ENCODE assay signal across 2 cellular contexts in the genomic region with DNA sequence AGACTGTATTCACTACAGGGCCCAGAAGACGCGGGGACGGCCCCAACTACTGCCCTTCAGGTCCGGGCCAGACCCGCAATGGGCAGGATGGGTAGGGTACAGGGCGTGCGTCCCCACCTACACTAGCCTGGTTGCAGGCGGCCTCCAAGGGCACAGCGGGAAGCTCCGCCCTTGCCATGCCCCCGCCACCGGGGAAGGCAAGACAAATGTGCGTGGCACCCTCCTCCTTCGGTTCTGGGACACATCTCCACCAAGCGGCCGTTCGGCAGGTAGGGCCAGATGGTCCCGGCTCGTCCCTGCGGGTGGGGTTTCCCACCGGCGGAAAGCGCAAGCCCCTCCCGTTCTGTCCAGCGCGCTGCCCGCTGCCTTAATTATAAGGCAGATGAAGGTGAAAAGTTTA.
TF ChIP-seq lines count a peak whose summit lies in the region.

No MANE protein-coding gene starts in this region.

TF ChIP-seq in A549, 52 proteins besides CTCF, POLR2A, EP300 and RAD21:
- TF ChIP-seq ZFP36 (IDR thresholded peaks at IDR 0.05; ENCODE audit: borderline replicate concordance, partially characterized antibody) (no peak), JUNB (IDR thresholded peaks at IDR 0.05) (no peak), JUN (IDR thresholded peaks at IDR 0.05) (no peak), HOXA7 (CRISPR knock-in tag; IDR thresholded peaks at IDR 0.05) (0 out of 2 replicates have a peak, but pooled peaks have one; percentile 12), POLR2AphosphoS2 (conservative IDR thresholded peaks at IDR 0.05; ENCODE audit: low read length) (no peak)

TF ChIP-seq in HepG2, 621 proteins besides CTCF, POLR2A, EP300 and RAD21 (continues in another document):
- TF ChIP-seq TGIF2 (CRISPR knock-in tag; IDR thresholded peaks at IDR 0.05): no peak
- TF ChIP-seq ZNF597 (CRISPR knock-in tag; IDR thresholded peaks at IDR 0.05): no peak
- TF ChIP-seq, protein P1, sequence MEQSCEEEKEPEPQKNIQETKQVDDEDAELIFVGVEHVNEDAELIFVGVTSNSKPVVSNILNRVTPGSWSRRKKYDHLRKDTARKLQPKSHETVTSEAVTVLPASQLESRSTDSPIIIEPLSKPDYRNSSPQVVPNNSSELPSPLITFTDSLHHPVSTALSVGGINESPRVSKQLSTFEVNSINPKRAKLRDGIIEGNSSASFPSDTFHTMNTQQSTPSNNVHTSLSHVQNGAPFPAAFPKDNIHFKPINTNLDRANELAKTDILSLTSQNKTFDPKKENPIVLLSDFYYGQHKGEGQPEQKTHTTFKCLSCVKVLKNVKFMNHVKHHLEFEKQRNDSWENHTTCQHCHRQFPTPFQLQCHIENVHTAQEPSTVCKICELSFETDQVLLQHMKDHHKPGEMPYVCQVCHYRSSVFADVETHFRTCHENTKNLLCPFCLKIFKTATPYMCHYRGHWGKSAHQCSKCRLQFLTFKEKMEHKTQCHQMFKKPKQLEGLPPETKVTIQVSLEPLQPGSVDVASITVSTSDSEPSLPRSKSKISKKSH (CRISPR knock-in tag; IDR thresholded peaks at IDR 0.05; ENCODE audit: borderline replicate concordance): 0 out of 2 replicates have a peak, but pooled peaks have one; percentile 19
- no peak for TF ChIP-seq ZMYM3 (CRISPR knock-in tag; IDR thresholded peaks at IDR 0.05)
- TF ChIP-seq AGO2 (optimal IDR thresholded peaks at IDR 0.05; ENCODE audit: low read depth, low read length): peak; percentile 98
- 0 out of 2 replicates have a peak, but pooled peaks have one; percentile 40 for TF ChIP-seq MXD1 (CRISPR knock-in tag; IDR thresholded peaks at IDR 0.05)
- TF ChIP-seq KDM5A (IDR thresholded peaks at IDR 0.05; ENCODE audit: borderline replicate concordance, low read length): no peak
- TF ChIP-seq, protein P2, sequence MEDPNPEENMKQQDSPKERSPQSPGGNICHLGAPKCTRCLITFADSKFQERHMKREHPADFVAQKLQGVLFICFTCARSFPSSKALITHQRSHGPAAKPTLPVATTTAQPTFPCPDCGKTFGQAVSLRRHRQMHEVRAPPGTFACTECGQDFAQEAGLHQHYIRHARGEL (CRISPR knock-in tag; IDR thresholded peaks at IDR 0.05): 0 out of 2 replicates have a peak, but pooled peaks have one; percentile 22
- peak; percentile 47; the same call in 1 of the 2 replicates for TF ChIP-seq POLR2AphosphoS2 (IDR thresholded peaks at IDR 0.05; ENCODE audit: low read depth, low read length)
- TF ChIP-seq NR2F6 (IDR thresholded peaks at IDR 0.05): no peak
- no peak for TF ChIP-seq NR2F6 (CRISPR knock-in tag; IDR thresholded peaks at IDR 0.05)
- no peak for TF ChIP-seq PHF8 (CRISPR knock-in tag; IDR thresholded peaks at IDR 0.05)
- TF ChIP-seq PITX1 (CRISPR knock-in tag; IDR thresholded peaks at IDR 0.05): no peak
- TF ChIP-seq ZNF589 (CRISPR knock-in tag; conservative IDR thresholded peaks at IDR 0.05): no peak
- no peak for TF ChIP-seq HMGA1 (CRISPR knock-in tag; conservative IDR thresholded peaks at IDR 0.05)
- peak; percentile 52; the same call in 1 of the 2 replicates for TF ChIP-seq HIVEP1 (CRISPR knock-in tag; IDR thresholded peaks at IDR 0.05)
- TF ChIP-seq SPEN (CRISPR knock-in tag; IDR thresholded peaks at IDR 0.05; ENCODE audit: low read depth): no peak
- TF ChIP-seq ZNF703 (CRISPR knock-in tag; IDR thresholded peaks at IDR 0.05; ENCODE audit: borderline replicate concordance): no peak
- TF ChIP-seq, protein P3, sequence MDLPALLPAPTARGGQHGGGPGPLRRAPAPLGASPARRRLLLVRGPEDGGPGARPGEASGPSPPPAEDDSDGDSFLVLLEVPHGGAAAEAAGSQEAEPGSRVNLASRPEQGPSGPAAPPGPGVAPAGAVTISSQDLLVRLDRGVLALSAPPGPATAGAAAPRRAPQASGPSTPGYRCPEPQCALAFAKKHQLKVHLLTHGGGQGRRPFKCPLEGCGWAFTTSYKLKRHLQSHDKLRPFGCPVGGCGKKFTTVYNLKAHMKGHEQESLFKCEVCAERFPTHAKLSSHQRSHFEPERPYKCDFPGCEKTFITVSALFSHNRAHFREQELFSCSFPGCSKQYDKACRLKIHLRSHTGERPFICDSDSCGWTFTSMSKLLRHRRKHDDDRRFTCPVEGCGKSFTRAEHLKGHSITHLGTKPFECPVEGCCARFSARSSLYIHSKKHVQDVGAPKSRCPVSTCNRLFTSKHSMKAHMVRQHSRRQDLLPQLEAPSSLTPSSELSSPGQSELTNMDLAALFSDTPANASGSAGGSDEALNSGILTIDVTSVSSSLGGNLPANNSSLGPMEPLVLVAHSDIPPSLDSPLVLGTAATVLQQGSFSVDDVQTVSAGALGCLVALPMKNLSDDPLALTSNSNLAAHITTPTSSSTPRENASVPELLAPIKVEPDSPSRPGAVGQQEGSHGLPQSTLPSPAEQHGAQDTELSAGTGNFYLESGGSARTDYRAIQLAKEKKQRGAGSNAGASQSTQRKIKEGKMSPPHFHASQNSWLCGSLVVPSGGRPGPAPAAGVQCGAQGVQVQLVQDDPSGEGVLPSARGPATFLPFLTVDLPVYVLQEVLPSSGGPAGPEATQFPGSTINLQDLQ (CRISPR knock-in tag; IDR thresholded peaks at IDR 0.05): no peak
- TF ChIP-seq, protein P4, sequence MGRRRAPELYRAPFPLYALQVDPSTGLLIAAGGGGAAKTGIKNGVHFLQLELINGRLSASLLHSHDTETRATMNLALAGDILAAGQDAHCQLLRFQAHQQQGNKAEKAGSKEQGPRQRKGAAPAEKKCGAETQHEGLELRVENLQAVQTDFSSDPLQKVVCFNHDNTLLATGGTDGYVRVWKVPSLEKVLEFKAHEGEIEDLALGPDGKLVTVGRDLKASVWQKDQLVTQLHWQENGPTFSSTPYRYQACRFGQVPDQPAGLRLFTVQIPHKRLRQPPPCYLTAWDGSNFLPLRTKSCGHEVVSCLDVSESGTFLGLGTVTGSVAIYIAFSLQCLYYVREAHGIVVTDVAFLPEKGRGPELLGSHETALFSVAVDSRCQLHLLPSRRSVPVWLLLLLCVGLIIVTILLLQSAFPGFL (CRISPR knock-in tag; IDR thresholded peaks at IDR 0.05): no peak
- no peak for TF ChIP-seq NFE2L1 (CRISPR knock-in tag; IDR thresholded peaks at IDR 0.05; ENCODE audit: borderline replicate concordance)
- TF ChIP-seq, protein P5, sequence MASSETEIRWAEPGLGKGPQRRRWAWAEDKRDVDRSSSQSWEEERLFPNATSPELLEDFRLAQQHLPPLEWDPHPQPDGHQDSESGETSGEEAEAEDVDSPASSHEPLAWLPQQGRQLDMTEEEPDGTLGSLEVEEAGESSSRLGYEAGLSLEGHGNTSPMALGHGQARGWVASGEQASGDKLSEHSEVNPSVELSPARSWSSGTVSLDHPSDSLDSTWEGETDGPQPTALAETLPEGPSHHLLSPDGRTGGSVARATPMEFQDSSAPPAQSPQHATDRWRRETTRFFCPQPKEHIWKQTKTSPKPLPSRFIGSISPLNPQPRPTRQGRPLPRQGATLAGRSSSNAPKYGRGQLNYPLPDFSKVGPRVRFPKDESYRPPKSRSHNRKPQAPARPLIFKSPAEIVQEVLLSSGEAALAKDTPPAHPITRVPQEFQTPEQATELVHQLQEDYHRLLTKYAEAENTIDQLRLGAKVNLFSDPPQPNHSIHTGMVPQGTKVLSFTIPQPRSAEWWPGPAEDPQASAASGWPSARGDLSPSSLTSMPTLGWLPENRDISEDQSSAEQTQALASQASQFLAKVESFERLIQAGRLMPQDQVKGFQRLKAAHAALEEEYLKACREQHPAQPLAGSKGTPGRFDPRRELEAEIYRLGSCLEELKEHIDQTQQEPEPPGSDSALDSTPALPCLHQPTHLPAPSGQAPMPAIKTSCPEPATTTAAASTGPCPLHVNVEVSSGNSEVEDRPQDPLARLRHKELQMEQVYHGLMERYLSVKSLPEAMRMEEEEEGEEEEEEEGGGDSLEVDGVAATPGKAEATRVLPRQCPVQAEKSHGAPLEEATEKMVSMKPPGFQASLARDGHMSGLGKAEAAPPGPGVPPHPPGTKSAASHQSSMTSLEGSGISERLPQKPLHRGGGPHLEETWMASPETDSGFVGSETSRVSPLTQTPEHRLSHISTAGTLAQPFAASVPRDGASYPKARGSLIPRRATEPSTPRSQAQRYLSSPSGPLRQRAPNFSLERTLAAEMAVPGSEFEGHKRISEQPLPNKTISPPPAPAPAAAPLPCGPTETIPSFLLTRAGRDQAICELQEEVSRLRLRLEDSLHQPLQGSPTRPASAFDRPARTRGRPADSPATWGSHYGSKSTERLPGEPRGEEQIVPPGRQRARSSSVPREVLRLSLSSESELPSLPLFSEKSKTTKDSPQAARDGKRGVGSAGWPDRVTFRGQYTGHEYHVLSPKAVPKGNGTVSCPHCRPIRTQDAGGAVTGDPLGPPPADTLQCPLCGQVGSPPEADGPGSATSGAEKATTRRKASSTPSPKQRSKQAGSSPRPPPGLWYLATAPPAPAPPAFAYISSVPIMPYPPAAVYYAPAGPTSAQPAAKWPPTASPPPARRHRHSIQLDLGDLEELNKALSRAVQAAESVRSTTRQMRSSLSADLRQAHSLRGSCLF (CRISPR knock-in tag; IDR thresholded peaks at IDR 0.05; ENCODE audit: borderline replicate concordance): no peak
- TF ChIP-seq SRSF4 (IDR thresholded peaks at IDR 0.05; ENCODE audit: low read depth, low read length, poor library complexity, severe bottlenecking): no peak
- TF ChIP-seq HNRNPK (IDR thresholded peaks at IDR 0.05; ENCODE audit: low read depth, low read length, poor library complexity, severe bottlenecking): no peak
- TF ChIP-seq ZNF766 (CRISPR knock-in tag; IDR thresholded peaks at IDR 0.05; ENCODE audit: borderline replicate concordance): no peak
- no peak for TF ChIP-seq ZNF709 (CRISPR knock-in tag; IDR thresholded peaks at IDR 0.05)
- TF ChIP-seq HNRNPL (IDR thresholded peaks at IDR 0.05; ENCODE audit: low read depth, low read length): 0 out of 2 replicates have a peak, but pooled peaks have one; percentile 57
- TF ChIP-seq AGO1 (IDR thresholded peaks at IDR 0.05; ENCODE audit: low read depth, low read length, poor library complexity, severe bottlenecking): peak; percentile 58
- TF ChIP-seq RBM22 (optimal IDR thresholded peaks at IDR 0.05; ENCODE audit: low read length): peak; percentile 72
- TF ChIP-seq ZNF746 (CRISPR knock-in tag; IDR thresholded peaks at IDR 0.05): no peak
- TF ChIP-seq SAP130 (CRISPR knock-in tag; IDR thresholded peaks at IDR 0.05; ENCODE audit: low read depth): no peak
- no peak for TF ChIP-seq FOXP1 (IDR thresholded peaks at IDR 0.05)
- TF ChIP-seq FOXP1 (CRISPR knock-in tag; IDR thresholded peaks at IDR 0.05): no peak
- peak; percentile 41; the same call in 1 of the 2 replicates for TF ChIP-seq ZNF768 (CRISPR knock-in tag; IDR thresholded peaks at IDR 0.05)
- TF ChIP-seq, protein P6, sequence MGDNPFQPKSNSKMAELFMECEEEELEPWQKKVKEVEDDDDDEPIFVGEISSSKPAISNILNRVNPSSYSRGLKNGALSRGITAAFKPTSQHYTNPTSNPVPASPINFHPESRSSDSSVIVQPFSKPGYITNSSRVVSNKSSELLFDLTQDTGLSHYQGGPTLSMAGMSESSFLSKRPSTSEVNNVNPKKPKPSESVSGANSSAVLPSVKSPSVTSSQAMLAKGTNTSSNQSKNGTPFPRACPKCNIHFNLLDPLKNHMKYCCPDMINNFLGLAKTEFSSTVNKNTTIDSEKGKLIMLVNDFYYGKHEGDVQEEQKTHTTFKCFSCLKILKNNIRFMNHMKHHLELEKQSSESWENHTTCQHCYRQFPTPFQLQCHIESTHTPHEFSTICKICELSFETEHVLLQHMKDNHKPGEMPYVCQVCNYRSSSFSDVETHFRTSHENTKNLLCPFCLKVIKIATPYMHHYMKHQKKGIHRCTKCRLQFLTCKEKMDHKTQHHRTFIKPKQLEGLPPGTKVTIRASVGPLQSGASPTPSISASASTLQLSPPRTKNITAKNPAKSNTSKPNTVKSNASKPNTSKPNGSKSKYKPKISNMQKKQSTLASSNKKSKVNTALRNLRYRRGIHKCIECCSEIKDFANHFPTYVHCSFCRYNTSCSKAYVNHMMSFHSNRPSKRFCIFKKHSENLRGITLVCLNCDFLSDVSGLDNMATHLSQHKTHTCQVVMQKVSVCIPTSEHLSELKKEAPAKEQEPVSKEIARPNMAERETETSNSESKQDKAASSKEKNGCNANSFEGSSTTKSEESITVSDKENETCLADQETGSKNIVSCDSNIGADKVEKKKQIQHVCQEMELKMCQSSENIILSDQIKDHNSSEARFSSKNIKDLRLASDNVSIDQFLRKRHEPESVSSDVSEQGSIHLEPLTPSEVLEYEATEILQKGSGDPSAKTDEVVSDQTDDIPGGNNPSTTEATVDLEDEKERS (CRISPR knock-in tag; IDR thresholded peaks at IDR 0.05): no peak
- TF ChIP-seq SMC3 (IDR thresholded peaks at IDR 0.05; ENCODE audit: low read length): no peak
- TF ChIP-seq, protein P7, sequence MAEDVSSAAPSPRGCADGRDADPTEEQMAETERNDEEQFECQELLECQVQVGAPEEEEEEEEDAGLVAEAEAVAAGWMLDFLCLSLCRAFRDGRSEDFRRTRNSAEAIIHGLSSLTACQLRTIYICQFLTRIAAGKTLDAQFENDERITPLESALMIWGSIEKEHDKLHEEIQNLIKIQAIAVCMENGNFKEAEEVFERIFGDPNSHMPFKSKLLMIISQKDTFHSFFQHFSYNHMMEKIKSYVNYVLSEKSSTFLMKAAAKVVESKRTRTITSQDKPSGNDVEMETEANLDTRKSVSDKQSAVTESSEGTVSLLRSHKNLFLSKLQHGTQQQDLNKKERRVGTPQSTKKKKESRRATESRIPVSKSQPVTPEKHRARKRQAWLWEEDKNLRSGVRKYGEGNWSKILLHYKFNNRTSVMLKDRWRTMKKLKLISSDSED (CRISPR knock-in tag; IDR thresholded peaks at IDR 0.05): no peak
